Comparison of ENCODE assay signal across 24 cellular contexts in the genomic region with DNA sequence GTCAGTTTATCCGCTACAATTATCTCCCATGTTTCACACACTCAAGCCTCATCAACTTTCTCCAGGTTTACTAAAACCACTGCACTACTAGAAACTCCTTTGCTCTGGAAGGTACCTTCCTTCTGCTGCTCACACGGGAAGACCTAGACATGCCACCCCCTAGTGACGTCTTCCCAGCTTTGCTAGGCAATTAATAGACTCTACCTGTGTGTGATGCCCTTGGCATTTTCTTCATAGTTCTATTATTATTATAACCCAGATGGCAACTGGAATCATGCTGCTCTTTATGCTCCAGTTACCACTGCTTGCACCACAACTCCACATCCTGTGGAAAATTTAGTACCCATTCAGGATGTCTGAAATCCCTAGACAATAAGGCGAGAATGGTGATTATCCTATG. TPM values are rescaled to one million over a fixed set of nuclear protein-coding genes. Genes with fewer than 3 reads are reported as not detected.
"Had no signal": no experiment of that assay in that cellular context is flagged by ENCODE, and none has a peak within 500 bp of the region (broad histone marks: within the 10 kb centered on the region; RNA-seq: fewer than 3 reads in every experiment).

No MANE protein-coding gene starts in this region.

- H3K4me3 ChIP-seq: colonic mucosa, dorsolateral prefrontal cortex, gastroesophageal sphincter, pancreas, right atrium auricular region, tibial nerve had no signal

- H3K27ac ChIP-seq: colonic mucosa, dorsolateral prefrontal cortex, gastroesophageal sphincter, pancreas, right atrium auricular region, tibial nerve had no signal

- H3K4me1 Mint-ChIP-seq: activated CD4-positive, alpha-beta T cell treated with anti-CD3 and anti-CD28 coated beads for 36 hours; central memory CD8-positive, alpha-beta T cell; naive thymus-derived CD4-positive, alpha-beta T cell had no signal

- H3K4me3 Mint-ChIP-seq: activated CD4-positive, alpha-beta T cell treated with anti-CD3 and anti-CD28 coated beads for 36 hours; activated T-cell treated with anti-CD3 and anti-CD28 coated beads, Interleukin-2, amount 50 U/mL, for 72 hours; central memory CD8-positive, alpha-beta T cell; naive thymus-derived CD4-positive, alpha-beta T cell; T-helper 2 cell treated with Interferon-gamma antibody and Interleukin-4, amounts not matched to agents 5 μg/mL and 100 μg/mL, for 36 hours had no signal

- H3K9me3 ChIP-seq: colonic mucosa, gastroesophageal sphincter, pancreas, right atrium auricular region had no signal

- H3K4me1 ChIP-seq: colonic mucosa, gastroesophageal sphincter, pancreas, right atrium auricular region, tibial nerve had no signal

- DNase-seq: activated CD4-positive, alpha-beta T cell treated with anti-CD3 and anti-CD28 coated beads for 36 hours; activated CD4-positive, CD25-positive, alpha-beta regulatory T cell; activated naive CD4-positive, alpha-beta T cell; activated T-cell treated with anti-CD3 and anti-CD28 coated beads for 4 hours; activated T-cell treated with anti-CD3 and anti-CD28 coated beads, Interleukin-2, amount 50 U/mL, for 72 hours; colonic mucosa; dorsolateral prefrontal cortex; effector memory CD4-positive, alpha-beta T cell; erythroblast; head of caudate nucleus; hippocampal formation; midbrain; naive thymus-derived CD4-positive, alpha-beta T cell; pancreas; stimulated activated CD4-positive, alpha-beta T cell treated with anti-CD3 and anti-CD28 coated beads, Interleukin-15, amount 100 ng/mL, for 24 hours; stimulated activated CD4-positive, alpha-beta T cell treated with anti-CD3 and anti-CD28 coated beads, Interleukin-2, amount 100 ng/mL, for 24 hours; stimulated activated naive CD4-positive, alpha-beta T cell; T-helper 1 cell had no signal

- H3K27me3 Mint-ChIP-seq: central memory CD8-positive, alpha-beta T cell had no signal

- H3K27ac Mint-ChIP-seq: activated CD4-positive, alpha-beta T cell treated with anti-CD3 and anti-CD28 coated beads for 36 hours; activated naive CD4-positive, alpha-beta T cell treated with anti-CD3 and anti-CD28 coated beads, Interleukin-2, amount 50 U/mL, for 72 hours; activated T-cell treated with anti-CD3 and anti-CD28 coated beads, Interleukin-2, amount 50 U/mL, for 72 hours; naive thymus-derived CD4-positive, alpha-beta T cell; T-helper 2 cell treated with Interferon-gamma antibody and Interleukin-4, amounts not matched to agents 5 μg/mL and 100 μg/mL, for 36 hours had no signal

- H3K9me3 Mint-ChIP-seq: activated T-cell treated with anti-CD3 and anti-CD28 coated beads, Interleukin-2, amount 50 U/mL, for 72 hours; central memory CD8-positive, alpha-beta T cell; T-helper 2 cell treated with Interferon-gamma antibody and Interleukin-4, amounts not matched to agents 5 μg/mL and 100 μg/mL, for 36 hours had no signal

- ATAC-seq: activated CD4-positive, alpha-beta T cell treated with anti-CD3 and anti-CD28 coated beads for 36 hours; activated naive CD4-positive, alpha-beta T cell treated with anti-CD3 and anti-CD28 coated beads, Interleukin-2, amount 50 U/mL, for 72 hours; activated T-cell treated with anti-CD3 and anti-CD28 coated beads, Interleukin-2, amount 50 U/mL, for 72 hours; gastroesophageal sphincter; naive thymus-derived CD4-positive, alpha-beta T cell; pancreas had no signal

- H3K36me3 ChIP-seq: colonic mucosa, gastroesophageal sphincter, pancreas, right atrium auricular region, tibial nerve had no signal

- H3K27me3 ChIP-seq: colonic mucosa, dorsolateral prefrontal cortex, gastroesophageal sphincter, pancreas, right atrium auricular region, tibial nerve had no signal

RNA-seq across cellular contexts. Expression of a gene that starts 42.4 kb away (rescaled TPM):
- polyA plus RNA-seq: naive thymus-derived CD4-positive, alpha-beta T cell had no signal
